In genomic region chr12:49615725-49616124, GRCh38 we compare ENCODE assay signal across 30 cellular contexts. TPM values are rescaled to one million over a fixed set of nuclear protein-coding genes. Genes with fewer than 3 reads are reported as not detected.
DNase-seq lines count a peak whose midpoint lies in the region; ATAC-seq, FAIRE-seq and TF ChIP-seq lines count a peak whose summit lies in the region.
"Had no signal": no experiment of that assay in that cellular context is flagged by ENCODE, and none has a peak within 500 bp of the region (broad histone marks: within the 10 kb centered on the region; RNA-seq: fewer than 3 reads in every experiment).

No MANE protein-coding gene starts in this region.

- H4K20me1 ChIP-seq in GM23248 (ENCODE audit: insufficient read depth) = no peaks in the 10 kb centered on the region
- H4K20me1 ChIP-seq in K562 (replicated peaks; ENCODE audit: control insufficient read depth, insufficient read depth, low read length) = no peaks in the 10 kb centered on the region

- H3K27me3 ChIP-seq in GM23248 (replicated peaks; ENCODE audit: insufficient read depth) (no peaks in the 10 kb centered on the region), K562 (ENCODE audit: control insufficient read depth in 2 of 2, insufficient read depth in 2 of 2, low read length in 2 of 2) (no peaks in the 10 kb centered on the region)
- H3K27me3 ChIP-seq: ovary, stomach, thyroid gland, vagina had no signal

- H3K79me2 ChIP-seq in GM23248 (ENCODE audit: insufficient read depth) (no peaks in the 10 kb centered on the region), K562 (ENCODE audit: control insufficient read depth, insufficient read depth, low read length) (no peaks in the 10 kb centered on the region)

- POLR2A ChIA-PET in K562 (lab: Yijun Ruan, JAX) = interaction anchor here (1.0 kb wide), 1 partner anchor 125 kb away, joined by 3 read pairs; the partner anchor contains the start of gene TMBIM6

- H3K4me1 ChIP-seq in GM23248 (ENCODE audit: insufficient read depth) (no peaks in the 10 kb centered on the region), K562 (replicated peaks in 1 of 2; ENCODE audit: control insufficient read depth in 2 of 2, insufficient read depth in 2 of 2, low read length in 2 of 2) (no peaks in the 10 kb centered on the region; a peak in 1 of 5 replicates)
- H3K4me1 ChIP-seq: stomach, thyroid gland, vagina had no signal

- TF ChIP-seq EP300 in K562 (IDR thresholded peaks at IDR 0.05; ENCODE audit: low read length) = no peak

- CTCF ChIA-PET in K562 (lab: Yijun Ruan, JAX; ENCODE audit: low intra/inter-chr PET ratio) = no interaction called here

- H3K36me3 ChIP-seq in GM23248 (ENCODE audit: low read depth) (no peaks in the 10 kb centered on the region), K562 (ENCODE audit: control insufficient read depth, insufficient read depth, low read length) (no peaks in the 10 kb centered on the region)
- H3K36me3 ChIP-seq: ovary, stomach, thyroid gland, vagina had no signal

- 92 to 93% methylated on average over 3 to 7 of the region's 7 CpGs for WGBS in GM23248 (ENCODE audit: low coverage in 1 of 2, low lambda C conversion rate in 2 of 2, missing lambda C conversion rate in 2 of 2), 2 experiments
- 73% methylated on average over 5 of the region's 7 CpGs for WGBS in K562 (ENCODE audit: insufficient coverage, low coverage, missing lambda C conversion rate)

- no peak for TF ChIP-seq POLR2A in K562 (conservative IDR thresholded peaks at IDR 0.05)

- in situ Hi-C loops in GM23248 (cut with MboI) (no loop called here), K562 (cut with MboI) (no loop called here)

- H3K9ac ChIP-seq in GM23248 (no peak overlapping the region), K562 (ENCODE audit: insufficient read depth in 1 of 2, low read depth in 2 of 2, low read length in 2 of 2) (no peak overlapping the region)
- H3K9ac ChIP-seq: KMS-11 had no signal

- H2AFZ ChIP-seq in GM23248 (no peak overlapping the region), K562 (ENCODE audit: low read depth, low read length) (no peak overlapping the region)

- DNase-seq in GM23248 (peak; percentile 60), M059J (ENCODE audit: low read depth) (peak; percentile 77), K562 (ENCODE audit: extremely low read depth in 1 of 4, low spot score in 3 of 4) (no peak), kidney tubule cell (ENCODE audit: low spot score) (peak; percentile 29)
- DNase-seq in activated CD4-positive, alpha-beta T cell treated with anti-CD3 and anti-CD28 coated beads, Interleukin-2, amount 50 U/mL, for 1 hour = no peak
- DNase-seq: activated CD8-positive, alpha-beta T cell treated with anti-CD3 and anti-CD28 coated beads, Interleukin-2, amount 10 ng/mL, durations not matched to agents 7 days and 5 days; activated effector memory CD4-positive, alpha-beta T cell treated with Interleukin-2 at 50 U/mL for 16 hours; activated naive CD8-positive, alpha-beta T cell treated with anti-CD3 and anti-CD28 coated beads for 36 hours; CD4-positive, CD25-positive, alpha-beta regulatory T cell; foreskin melanocyte; GOT3; MV-4-11; NCI-H1694; NCI-H2171; NCI-H526 treated with DMSO at 0.1 percent for 48 hours; nephron progenitor cell; ovary; stimulated activated CD4-positive, alpha-beta T cell treated with anti-CD3 and anti-CD28 coated beads, Interleukin-1b, Interleukin-23, amount 100 ng/mL, for 48 hours; stimulated activated CD8-positive, alpha-beta memory T cell treated with anti-CD3 and anti-CD28 coated beads, Interleukin-4, amount 100 ng/mL, for 48 hours; stomach; thyroid gland had no signal

- BruUV-seq in K562 (replicated peaks; lab: Mats Ljungman, UMichigan) = no TSS peak

- TF ChIP-seq RAD21 in K562 (CRISPR knock-in tag; conservative IDR thresholded peaks at IDR 0.05 in 1 of 2, IDR thresholded peaks at IDR 0.05 in 1 of 2) = no peak

- TF ChIP-seq CTCF in K562 (IDR thresholded peaks at IDR 0.05 in 2 of 3, conservative IDR thresholded peaks at IDR 0.05 in 1 of 3; ENCODE audit: insufficient read depth in 2 of 3, low read depth in 1 of 3, low read length in 3 of 3) = no peak

- H3K4me3 ChIP-seq in GM23248 (no peak overlapping the region), K562 (no peak overlapping the region)
- H3K4me3 ChIP-seq: lung, ovary, smooth muscle cell, stomach, thyroid gland, vagina had no signal

- H3K9me1 ChIP-seq in K562 (ENCODE audit: control insufficient read depth, insufficient read depth, low read length) = no peaks in the 10 kb centered on the region

- intact Hi-C loops in K562 (cut with micrococcal nuclease) = no loop called here

- H3K4me2 ChIP-seq in GM23248 (ENCODE audit: unreplicated experiment) (no peak overlapping the region), K562 (ENCODE audit: insufficient read depth, low read length) (no peak overlapping the region)
- H3K4me2 ChIP-seq: KMS-11, smooth muscle cell had no signal

- no peak for FAIRE-seq in K562 (lab: Jason Lieb, UNC)
- FAIRE-seq: GM12892 had no signal

- H3F3A ChIP-seq in GM23248 (ENCODE audit: insufficient read depth) = no peaks in the 10 kb centered on the region; the same call in 1 of the 2 replicates

- H3K27ac ChIP-seq in GM23248 (no peak overlapping the region), K562 (ENCODE audit: extremely low read depth, low read depth, low read length) (no peak overlapping the region)
- H3K27ac ChIP-seq: KMS-11, ovary, RWPE1, stomach, thyroid gland, vagina had no signal

- no peaks in the 10 kb centered on the region for H3K9me2 ChIP-seq in GM23248 (ENCODE audit: insufficient read depth)

- ATAC-seq in K562 (no peak), HG03039 (IDR thresholded peaks at IDR 0.05; ENCODE audit: unreplicated experiment) (no peak), HG03159 (IDR thresholded peaks at IDR 0.05; ENCODE audit: unreplicated experiment) (no peak), HG03196 (IDR thresholded peaks at IDR 0.05; ENCODE audit: unreplicated experiment) (no peak)
- ATAC-seq: activated CD8-positive, alpha-beta T cell treated with anti-CD3 and anti-CD28 coated beads, Interleukin-2, amount 10 ng/mL, durations not matched to agents 7 days and 5 days had no signal

- H3K9me3 ChIP-seq in GM23248 (ENCODE audit: low read depth) = no peaks in the 10 kb centered on the region
- H3K9me3 ChIP-seq in K562 (replicated peaks; ENCODE audit: control insufficient read depth, insufficient read depth, low read depth, low read length) = no peaks in the 10 kb centered on the region
- H3K9me3 ChIP-seq: ovary, thyroid gland, vagina had no signal

RNA-seq across cellular contexts. Expression of gene PRPF40B, which starts 7.6 kb away (rescaled TPM):
- 9.9 and 10.2 TPM in 2 replicates for total RNA-seq in GM23248 (2014; rRNA removed; shearing (Covaris generic))
- polyA plus RNA-seq in GM23248 (2016; fragmentation: Nextera tagmentation; extraction: Ambion mirVana) (11.6 and 12.6 TPM in 2 replicates), K562 (2011; rRNA removed) (4.5 and 5.2 TPM in 2 replicates), K562 (2014; fragmentation: Illumina TruSeq; extraction: Trizol) (4.6 and 5.1 TPM in 2 replicates), K562 (2014; fragmentation: Nextera tagmentation; extraction: Ambion mirVana) (under 1 TPM; 0.55 to 0.85 TPM), K562 (2014; rRNA removed) (7.8 and 10.0 TPM in 2 replicates)
- total RNA-seq in M059J (2014; rRNA removed; shearing (Covaris generic)) = 7.8 and 9.8 TPM in 2 replicates
- 27.4 and 49.5 TPM in 2 replicates for total RNA-seq in K562 (2011; cell fraction: chromatin; rRNA removed; ENCODE audit: low replicate concordance)
- 25.0 and 28.2 TPM in 2 replicates for total RNA-seq in K562 (2011; cell fraction: nucleolus; rRNA removed)
- 29.6 and 35.8 TPM in 2 replicates for total RNA-seq in K562 (2011; cell fraction: nucleoplasm; rRNA removed)
- total RNA-seq in K562 (2014; rRNA removed) (5.7 and 7.1 TPM in 2 replicates), K562 (2014; rRNA removed; fragmentation: Illumina TruSeq; extraction: Trizol) (5.0 and 5.8 TPM in 2 replicates), K562 (2015; rRNA removed; fragmentation: Illumina TruSeq; extraction: Trizol) (4.8 TPM in 2 replicates), K562 (2021) (8.5 and 10.6 TPM in 2 replicates)
- 2.2 and 3.2 TPM in 2 replicates for polyA plus RNA-seq in K562 (2011; cell fraction: cytosol; rRNA removed)
- polyA plus RNA-seq in K562 (2011; cell fraction: nucleus; rRNA removed) = 40.9 and 42.4 TPM in 2 replicates
- polyA plus RNA-seq in K562 (2012) = 6.1 and 6.4 TPM in 2 replicates
- polyA minus RNA-seq in K562 (2011; rRNA and poly(A)+ RNA removed) = 4.4 and 4.5 TPM in 2 replicates
- polyA minus RNA-seq in K562 (2011; cell fraction: cytosol; rRNA and poly(A)+ RNA removed) = 1.5 and 3.0 TPM in 2 replicates
- 9.7 and 12.3 TPM in 2 replicates for polyA minus RNA-seq in K562 (2011; cell fraction: nucleus; rRNA and poly(A)+ RNA removed)

RNA-seq across cellular contexts. Expression of gene FAM186B, which starts 10.3 kb away (rescaled TPM):
- 0.22 and 1.4 TPM in 2 replicates for total RNA-seq in GM23248 (2014; rRNA removed; shearing (Covaris generic))
- 0.14 and 0.38 TPM in 2 replicates for polyA plus RNA-seq in GM23248 (2016; fragmentation: Nextera tagmentation; extraction: Ambion mirVana)
- 0.07 TPM in 1 of 2 replicates, not detected in the other for total RNA-seq in M059J (2014; rRNA removed; shearing (Covaris generic))
- total RNA-seq in K562 (2011; cell fraction: chromatin; rRNA removed; ENCODE audit: low replicate concordance) = 0.35 and 0.39 TPM in 2 replicates
- 0.26 and 0.33 TPM in 2 replicates for total RNA-seq in K562 (2011; cell fraction: nucleolus; rRNA removed)
- 0.38 and 0.44 TPM in 2 replicates for total RNA-seq in K562 (2011; cell fraction: nucleoplasm; rRNA removed)
- total RNA-seq in K562 (2014; rRNA removed) = 0.12 and 0.23 TPM in 2 replicates
- 0.15 and 0.16 TPM in 2 replicates for total RNA-seq in K562 (2014; rRNA removed; fragmentation: Illumina TruSeq; extraction: Trizol)
- 0.14 and 0.19 TPM in 2 replicates for total RNA-seq in K562 (2015; rRNA removed; fragmentation: Illumina TruSeq; extraction: Trizol)
- total RNA-seq in K562 (2021) = 0.18 TPM in 2 replicates
- polyA plus RNA-seq in K562 (2011; rRNA removed) = 0.07 and 0.15 TPM in 2 replicates
- 0.07 and 0.22 TPM in 2 replicates for polyA plus RNA-seq in K562 (2011; cell fraction: cytosol; rRNA removed)
- polyA plus RNA-seq in K562 (2011; cell fraction: nucleus; rRNA removed) = 0.15 and 0.17 TPM in 2 replicates
- 0.61 and 0.97 TPM in 2 replicates for polyA plus RNA-seq in K562 (2012)
- polyA plus RNA-seq in K562 (2014; fragmentation: Illumina TruSeq; extraction: Trizol) = 0.18 and 0.22 TPM in 2 replicates
- polyA plus RNA-seq in K562 (2014; fragmentation: Nextera tagmentation; extraction: Ambion mirVana) = under 1 TPM; 0.10 to 0.42 TPM
- 0.08 and 0.20 TPM in 2 replicates for polyA plus RNA-seq in K562 (2014; rRNA removed)
- 0.42 TPM in 1 of 2 replicates, not detected in the other for polyA minus RNA-seq in K562 (2011; rRNA and poly(A)+ RNA removed)
- not detected in 2 replicates for polyA minus RNA-seq in K562 (2011; cell fraction: cytosol; rRNA and poly(A)+ RNA removed)
- polyA minus RNA-seq in K562 (2011; cell fraction: nucleus; rRNA and poly(A)+ RNA removed) = 0.13 and 0.22 TPM in 2 replicates
- total RNA-seq: CD4-positive, CD25-positive, alpha-beta regulatory T cell; vagina had no signal

RNA-seq across cellular contexts. Expression of gene MCRS1, which starts 47.8 kb away (rescaled TPM):
- 54.9 and 60.4 TPM in 2 replicates for total RNA-seq in GM23248 (2014; rRNA removed; shearing (Covaris generic))
- polyA plus RNA-seq in GM23248 (2016; fragmentation: Nextera tagmentation; extraction: Ambion mirVana) (64.2 and 66.0 TPM in 2 replicates), K562 (2011; rRNA removed) (70.1 and 89.9 TPM in 2 replicates), K562 (2014; fragmentation: Illumina TruSeq; extraction: Trizol) (74.2 and 74.9 TPM in 2 replicates), K562 (2014; fragmentation: Nextera tagmentation; extraction: Ambion mirVana) (10 to 100 TPM; 60.8 to 98.6 TPM), K562 (2014; rRNA removed) (99.9 and 100 TPM in 2 replicates)
- 58.1 and 62.6 TPM in 2 replicates for total RNA-seq in M059J (2014; rRNA removed; shearing (Covaris generic))
- total RNA-seq in K562 (2011; cell fraction: chromatin; rRNA removed; ENCODE audit: low replicate concordance) = 48.3 and 157 TPM in 2 replicates
- total RNA-seq in K562 (2011; cell fraction: nucleolus; rRNA removed) = 116 and 118 TPM in 2 replicates
- 68.6 and 79.4 TPM in 2 replicates for total RNA-seq in K562 (2011; cell fraction: nucleoplasm; rRNA removed)
- total RNA-seq in K562 (2014; rRNA removed) (69.2 and 95.6 TPM in 2 replicates), K562 (2014; rRNA removed; fragmentation: Illumina TruSeq; extraction: Trizol) (36.4 and 50.0 TPM in 2 replicates), K562 (2015; rRNA removed; fragmentation: Illumina TruSeq; extraction: Trizol) (71.7 and 73.2 TPM in 2 replicates), K562 (2021) (88.0 and 94.5 TPM in 2 replicates)
- polyA plus RNA-seq in K562 (2011; cell fraction: cytosol; rRNA removed) = 99.8 and 157 TPM in 2 replicates
- 247 and 284 TPM in 2 replicates for polyA plus RNA-seq in K562 (2011; cell fraction: nucleus; rRNA removed)
- 64.6 and 86.3 TPM in 2 replicates for polyA plus RNA-seq in K562 (2012)
- 37.7 and 53.3 TPM in 2 replicates for polyA minus RNA-seq in K562 (2011; rRNA and poly(A)+ RNA removed)
- 40.4 and 44.8 TPM in 2 replicates for polyA minus RNA-seq in K562 (2011; cell fraction: cytosol; rRNA and poly(A)+ RNA removed)
- polyA minus RNA-seq in K562 (2011; cell fraction: nucleus; rRNA and poly(A)+ RNA removed) = 35.4 and 43.9 TPM in 2 replicates

Comparison
In these comparisons a context has a peak if more than half of its experiments do, and no peak if none do; other contexts are left out.
1. DNase-seq: peak in GM23248 (single experiment), M059J (single experiment) and kidney tubule cell (single experiment); none in K562 (0 of 4) and activated CD4-positive, alpha-beta T cell treated with anti-CD3 and anti-CD28 coated beads, Interleukin-2, amount 50 U/mL, for 1 hour (single experiment).